In genomic region chr16:624522-625401, GRCh38 we compare ENCODE assay signal across 28 cellular contexts. TPM values are rescaled to one million over a fixed set of nuclear protein-coding genes. Genes with fewer than 3 reads are reported as not detected.
DNase-seq lines count a peak whose midpoint lies in the region; ATAC-seq and TF ChIP-seq lines count a peak whose summit lies in the region.
"Had no signal": no experiment of that assay in that cellular context is flagged by ENCODE, and none has a peak within 500 bp of the region (broad histone marks: within the 10 kb centered on the region; RNA-seq: fewer than 3 reads in every experiment).

No MANE protein-coding gene starts in this region.

- TF ChIP-seq POLR2A in erythroblast (IDR thresholded peaks at IDR 0.05; ENCODE audit: low read length) = no peak

- H3K9me3 ChIP-seq in RWPE2 (ENCODE audit: severe bottlenecking) = no peaks in the 10 kb centered on the region
- H3K9me3 ChIP-seq: adrenal gland, body of pancreas, gastrocnemius medialis, lower lobe of right lung, MG63 had no signal

- no peak overlapping the region for H3K4me3 ChIP-seq in RWPE2 (ENCODE audit: severe bottlenecking)
- H3K4me3 ChIP-seq: adrenal gland, body of pancreas, gastrocnemius medialis, lower lobe of right lung, MG63, skin epidermis had no signal

- TF ChIP-seq CTCF in RWPE2 (IDR thresholded peaks at IDR 0.05; ENCODE audit: poor library complexity, severe bottlenecking) = no peak

- H3K36me3 Mint-ChIP-seq in activated naive CD4-positive, alpha-beta T cell treated with anti-CD3 and anti-CD28 coated beads, Interleukin-2, amount 50 U/mL, for 24 hours = no peaks in the 10 kb centered on the region
- no peaks in the 10 kb centered on the region for H3K36me3 Mint-ChIP-seq in activated naive CD4-positive, alpha-beta T cell treated with anti-CD3 and anti-CD28 coated beads, Interleukin-2, amount 50 U/mL, for 72 hours
- H3K36me3 Mint-ChIP-seq: activated CD4-positive, alpha-beta memory T cell treated with anti-CD3 and anti-CD28 coated beads for 36 hours had no signal

- H3K27me3 ChIP-seq in RWPE2 (ENCODE audit: insufficient read depth, poor library complexity, severe bottlenecking) = no peaks in the 10 kb centered on the region
- H3K27me3 ChIP-seq: adrenal gland, body of pancreas, gastrocnemius medialis, MG63 had no signal

- peak overlapping the region; percentile 35 for H3K27ac Mint-ChIP-seq in activated naive CD4-positive, alpha-beta T cell treated with anti-CD3 and anti-CD28 coated beads, Interleukin-2, amount 50 U/mL, for 24 hours
- no peak overlapping the region for H3K27ac Mint-ChIP-seq in activated naive CD4-positive, alpha-beta T cell treated with anti-CD3 and anti-CD28 coated beads, Interleukin-2, amount 50 U/mL, for 72 hours
- H3K27ac Mint-ChIP-seq: activated CD4-positive, alpha-beta memory T cell treated with anti-CD3 and anti-CD28 coated beads for 36 hours; activated T-cell treated with anti-CD3 and anti-CD28 coated beads, Interleukin-2, amount 50 U/mL, for 72 hours; CD4-positive, CD25-positive, alpha-beta regulatory T cell; T-helper 1 cell treated with Interleukin-12 subunit alpha and Interleukin-12 subunit beta and Interleukin-4 antibody, amounts not matched to agents 30 μg/mL and 1 μg/mL, for 36 hours had no signal

- peaks cover 24% of the 10 kb centered on the region for H3K4me1 ChIP-seq in RWPE2 (ENCODE audit: insufficient read depth, poor library complexity, severe bottlenecking)
- H3K4me1 ChIP-seq: body of pancreas had no signal

- DNase-seq in activated naive CD4-positive, alpha-beta T cell treated with anti-CD3 and anti-CD28 coated beads, Interleukin-2, amount 50 U/mL, for 72 hours (ENCODE audit: low spot score in 2 of 2) = no peak
- DNase-seq in RWPE2 (ENCODE audit: low spot score) = peak; percentile 63
- peak; percentile 63 for DNase-seq in left kidney (ENCODE audit: low read depth, low spot score)
- DNase-seq in superior temporal gyrus (ENCODE audit: extremely low spot score) = peak; percentile 13
- DNase-seq in NCI-H1436 treated with DMSO at 0.1 percent for 48 hours (lab: John Stamatoyannopoulos, UW) = no peak
- DNase-seq in RPMI8226 = no peak
- no peak for DNase-seq in erythroblast (lab: John Stamatoyannopoulos, UW)
- DNase-seq: activated CD4-positive, alpha-beta memory T cell treated with anti-CD3 and anti-CD28 coated beads for 36 hours; activated CD4-positive, CD25-positive, alpha-beta regulatory T cell treated with anti-CD3 and anti-CD28 coated beads, Interleukin-2, amount 50 U/mL, for 72 hours; activated T-cell treated with anti-CD3 and anti-CD28 coated beads, Interleukin-2, amount 50 U/mL, for 72 hours; body of pancreas; CD4-positive, CD25-positive, alpha-beta regulatory T cell; DMS79 treated with DMSO at 0.1 percent for 48 hours; gastrocnemius medialis; GF-D8; hippocampal formation; lower lobe of right lung; MG63; naive thymus-derived CD8-positive, alpha-beta T cell; NCI-H2081; NCI-H2227 treated with DMSO at 0.1 percent for 48 hours; stimulated activated naive CD4-positive, alpha-beta T cell treated with Interleukin-2 at 50 U/mL for 16 hours had no signal

- H3K36me3 ChIP-seq in RWPE2 (ENCODE audit: low read depth) = peaks cover 10% of the 10 kb centered on the region

- H3K9me3 Mint-ChIP-seq in activated naive CD4-positive, alpha-beta T cell treated with anti-CD3 and anti-CD28 coated beads, Interleukin-2, amount 50 U/mL, for 24 hours = no peaks in the 10 kb centered on the region
- H3K9me3 Mint-ChIP-seq in activated naive CD4-positive, alpha-beta T cell treated with anti-CD3 and anti-CD28 coated beads, Interleukin-2, amount 50 U/mL, for 72 hours = no peaks in the 10 kb centered on the region
- H3K9me3 Mint-ChIP-seq: activated CD4-positive, alpha-beta memory T cell treated with anti-CD3 and anti-CD28 coated beads for 36 hours; activated T-cell treated with anti-CD3 and anti-CD28 coated beads, Interleukin-2, amount 50 U/mL, for 72 hours; CD4-positive, CD25-positive, alpha-beta regulatory T cell; naive thymus-derived CD8-positive, alpha-beta T cell; T-helper 1 cell treated with Interleukin-12 subunit alpha and Interleukin-12 subunit beta and Interleukin-4 antibody, amounts not matched to agents 30 μg/mL and 1 μg/mL, for 36 hours had no signal

- H3K27ac ChIP-seq in RWPE2 (ENCODE audit: poor library complexity, severe bottlenecking) = no peak overlapping the region
- H3K27ac ChIP-seq: body of pancreas, gastrocnemius medialis, KMS-11, lower lobe of right lung, skin epidermis had no signal

- no peak for ATAC-seq in activated naive CD4-positive, alpha-beta T cell treated with anti-CD3 and anti-CD28 coated beads, Interleukin-2, amount 50 U/mL, for 72 hours
- ATAC-seq in RWPE2 (ENCODE audit: low read depth) = no peak
- ATAC-seq: activated T-cell treated with anti-CD3 and anti-CD28 coated beads, Interleukin-2, amount 50 U/mL, for 72 hours; body of pancreas; gastrocnemius medialis; lower lobe of right lung; naive thymus-derived CD8-positive, alpha-beta T cell had no signal

- no peak overlapping the region for H3K4me3 Mint-ChIP-seq in activated naive CD4-positive, alpha-beta T cell treated with anti-CD3 and anti-CD28 coated beads, Interleukin-2, amount 50 U/mL, for 24 hours
- H3K4me3 Mint-ChIP-seq: activated CD4-positive, alpha-beta memory T cell treated with anti-CD3 and anti-CD28 coated beads for 36 hours; activated T-cell treated with anti-CD3 and anti-CD28 coated beads, Interleukin-2, amount 50 U/mL, for 72 hours; CD4-positive, CD25-positive, alpha-beta regulatory T cell; naive thymus-derived CD8-positive, alpha-beta T cell; T-helper 1 cell treated with Interleukin-12 subunit alpha and Interleukin-12 subunit beta and Interleukin-4 antibody, amounts not matched to agents 30 μg/mL and 1 μg/mL, for 36 hours had no signal

- H3K27me3 Mint-ChIP-seq in activated naive CD4-positive, alpha-beta T cell treated with anti-CD3 and anti-CD28 coated beads, Interleukin-2, amount 50 U/mL, for 24 hours = no peaks in the 10 kb centered on the region
- H3K27me3 Mint-ChIP-seq: activated CD4-positive, alpha-beta memory T cell treated with anti-CD3 and anti-CD28 coated beads for 36 hours; CD4-positive, CD25-positive, alpha-beta regulatory T cell; naive thymus-derived CD8-positive, alpha-beta T cell had no signal

- no peaks in the 10 kb centered on the region for H3K4me1 Mint-ChIP-seq in activated naive CD4-positive, alpha-beta T cell treated with anti-CD3 and anti-CD28 coated beads, Interleukin-2, amount 50 U/mL, for 24 hours
- H3K4me1 Mint-ChIP-seq: CD4-positive, CD25-positive, alpha-beta regulatory T cell had no signal

RNA-seq across cellular contexts. Expression of gene WFIKKN1, which starts 6.0 kb away (rescaled TPM):
- total RNA-seq in activated naive CD4-positive, alpha-beta T cell treated with anti-CD3 and anti-CD28 coated beads, Interleukin-2, amount 50 U/mL, for 72 hours = under 1 TPM; 0.33 to 0.71 TPM
- total RNA-seq: A172 had no signal

RNA-seq across cellular contexts. Expression of gene METTL26, which starts 11.3 kb away (rescaled TPM):
- 100 to 1,000 TPM in 1 of 2 donors, 10 to 100 TPM in 1; 47.2 to 120 TPM for total RNA-seq in activated naive CD4-positive, alpha-beta T cell treated with anti-CD3 and anti-CD28 coated beads, Interleukin-2, amount 50 U/mL, for 72 hours

RNA-seq across cellular contexts. Expression of gene MCRIP2, which starts 16.9 kb away (rescaled TPM):
- total RNA-seq in activated naive CD4-positive, alpha-beta T cell treated with anti-CD3 and anti-CD28 coated beads, Interleukin-2, amount 50 U/mL, for 72 hours = 10 to 100 TPM; 33.7 to 52.0 TPM

RNA-seq across cellular contexts. Expression of gene WDR90, which starts 24.4 kb away (rescaled TPM):
- total RNA-seq in activated naive CD4-positive, alpha-beta T cell treated with anti-CD3 and anti-CD28 coated beads, Interleukin-2, amount 50 U/mL, for 72 hours = 100 to 1,000 TPM in 1 of 2 donors, 10 to 100 TPM in 1; 36.1 to 101 TPM

RNA-seq across cellular contexts. Expression of gene RAB40C, which starts 34.9 kb away (rescaled TPM):
- total RNA-seq in activated naive CD4-positive, alpha-beta T cell treated with anti-CD3 and anti-CD28 coated beads, Interleukin-2, amount 50 U/mL, for 72 hours = 10 to 100 TPM; 12.1 to 13.0 TPM

Comparison
In these comparisons a context has a peak if more than half of its experiments do, and no peak if none do; other contexts are left out.
1. DNase-seq: peak in RWPE2 (single experiment), left kidney (single experiment) and superior temporal gyrus (single experiment); none in activated naive CD4-positive, alpha-beta T cell treated with anti-CD3 and anti-CD28 coated beads, Interleukin-2, amount 50 U/mL, for 72 hours (0 of 2), NCI-H1436 treated with DMSO at 0.1 percent for 48 hours (single experiment), RPMI8226 (single experiment) and erythroblast (0 of 2).